29 cellular contexts compared by ENCODE assay signal in the genomic region with DNA sequence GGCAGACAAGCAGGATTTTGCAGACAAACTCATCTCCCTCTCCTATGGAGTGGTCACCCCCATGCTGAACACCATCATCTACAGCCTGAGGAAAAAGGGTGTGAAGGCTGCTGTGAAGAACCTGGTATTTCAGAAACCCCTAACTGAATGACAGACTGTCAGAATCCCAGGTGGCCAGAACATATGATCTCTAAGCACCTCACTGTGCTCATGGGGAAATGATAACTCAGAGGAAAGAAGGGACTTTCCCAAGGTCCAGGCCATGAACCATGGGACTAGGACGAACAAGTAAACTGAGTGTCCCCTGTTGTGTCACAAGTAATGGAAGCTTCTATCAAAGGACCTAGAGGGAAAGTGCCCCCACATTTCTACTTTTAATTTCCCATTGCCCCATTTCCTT.
"Had no signal": no experiment of that assay in that cellular context is flagged by ENCODE, and none has a peak within 500 bp of the region (broad histone marks: within the 10 kb centered on the region; RNA-seq: fewer than 3 reads in every experiment).

No MANE protein-coding gene starts in this region.

- H3K27ac Mint-ChIP-seq: effector memory CD8-positive, alpha-beta T cell; naive thymus-derived CD8-positive, alpha-beta T cell; nephron progenitor cell had no signal

- H3K36me3 ChIP-seq: esophagus squamous epithelium, heart right ventricle, left lung, prostate gland, right atrium auricular region, thoracic aorta, tibial nerve, upper lobe of left lung had no signal

- H3K9me3 Mint-ChIP-seq: effector memory CD8-positive, alpha-beta T cell; naive thymus-derived CD8-positive, alpha-beta T cell; nephron progenitor cell had no signal

- ATAC-seq: effector memory CD8-positive, alpha-beta T cell; heart right ventricle; left lung; naive thymus-derived CD8-positive, alpha-beta T cell; sciatic nerve had no signal

- FAIRE-seq: endometrium, islet of Langerhans had no signal

- H3K27me3 ChIP-seq: esophagus squamous epithelium, heart right ventricle, left lung, right atrium auricular region, tibial nerve, upper lobe of left lung had no signal

- H3K9me3 ChIP-seq: esophagus squamous epithelium, heart right ventricle, left lung, prostate gland, right atrium auricular region, thoracic aorta, tibial nerve, upper lobe of left lung had no signal

- H3K27ac ChIP-seq: esophagus squamous epithelium, heart right ventricle, left lung, prostate gland, right atrium auricular region, thoracic aorta, tibial nerve, upper lobe of left lung had no signal

- H3K4me3 ChIP-seq: esophagus squamous epithelium, heart right ventricle, left lung, prostate gland, right atrium auricular region, smooth muscle cell, thoracic aorta, tibial nerve, upper lobe of left lung had no signal

- H3K4me2 ChIP-seq: smooth muscle cell had no signal

- H3K4me1 ChIP-seq: left lung, prostate gland, right atrium auricular region, tibial nerve, upper lobe of left lung had no signal

- H3K4me1 Mint-ChIP-seq: nephron progenitor cell had no signal

- H3K36me3 Mint-ChIP-seq: naive thymus-derived CD8-positive, alpha-beta T cell had no signal

- H3K4me3 Mint-ChIP-seq: effector memory CD8-positive, alpha-beta T cell; naive thymus-derived CD8-positive, alpha-beta T cell; nephron progenitor cell had no signal

- DNase-seq: cortex of kidney; effector memory CD8-positive, alpha-beta T cell; erythroblast; esophagus squamous epithelium; foreskin melanocyte; glutamatergic neuron; heart right ventricle; hippocampal formation; left cardiac atrium; left lung; mesendoderm; midbrain; naive thymus-derived CD8-positive, alpha-beta T cell; nephron progenitor cell; nucleus accumbens; stimulated activated CD4-positive, alpha-beta T cell treated with anti-CD3 and anti-CD28 coated beads, Interleukin-12 subunit alpha, Interleukin-12 subunit beta, amount 100 ng/mL, for 4 hours; stimulated activated CD4-positive, alpha-beta T cell treated with anti-CD3 and anti-CD28 coated beads, Interleukin-1b, Interleukin-23, amount 100 ng/mL, for 48 hours; stimulated activated CD4-positive, alpha-beta T cell treated with anti-CD3 and anti-CD28 coated beads, Interleukin-4, amount 100 ng/mL, for 1 hour; stimulated activated CD8-positive, alpha-beta memory T cell treated with anti-CD3 and anti-CD28 coated beads, Interleukin-4, amount 100 ng/mL, for 48 hours; stimulated activated naive CD4-positive, alpha-beta T cell treated with Interleukin-2 at 50 U/mL for 16 hours; upper lobe of left lung had no signal
